Comparison of ENCODE assay signal across 32 cellular contexts in the genomic region with DNA sequence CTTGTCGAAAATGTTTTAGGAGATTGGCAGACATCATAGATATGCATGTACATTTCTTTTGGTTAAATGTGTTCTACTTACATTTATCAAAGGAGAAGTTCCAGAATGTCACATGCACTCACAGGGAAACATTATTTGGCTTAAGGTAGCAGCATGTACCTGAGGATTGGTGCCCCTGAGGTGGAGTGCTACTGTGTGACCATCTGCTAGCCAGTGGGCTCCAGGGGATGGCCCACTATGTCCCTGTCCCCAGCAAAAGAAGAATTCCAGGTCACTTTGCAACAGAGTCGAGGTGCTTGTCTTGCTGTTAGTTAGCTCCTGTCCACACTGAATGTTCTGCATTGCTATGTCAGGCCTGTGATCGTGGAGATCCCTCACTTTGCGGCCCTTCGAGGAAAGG.
"Had no signal": no experiment of that assay in that cellular context is flagged by ENCODE, and none has a peak within 500 bp of the region (broad histone marks: within the 10 kb centered on the region; RNA-seq: fewer than 3 reads in every experiment).

No MANE protein-coding gene starts in this region.

- H3K27me3 ChIP-seq: adrenal gland, body of pancreas, esophagus muscularis mucosa, gastrocnemius medialis, heart right ventricle, hepatocyte had no signal

- H2AFZ ChIP-seq: hepatocyte had no signal

- H3K27ac ChIP-seq: adrenal gland, body of pancreas, esophagus muscularis mucosa, foreskin keratinocyte, gastrocnemius medialis, heart right ventricle, hepatocyte had no signal

- H3K27ac Mint-ChIP-seq: activated CD4-positive, alpha-beta memory T cell treated with anti-CD3 and anti-CD28 coated beads for 36 hours; activated CD4-positive, alpha-beta T cell treated with anti-CD3 and anti-CD28 coated beads for 36 hours; activated CD4-positive, alpha-beta T cell treated with anti-CD3 and anti-CD28 coated beads, Interleukin-2, amount 10 ng/mL, durations not matched to agents 24 days and 14 days; activated CD8-positive, alpha-beta memory T cell treated with anti-CD3 and anti-CD28 coated beads, Interleukin-2, amount 10 ng/mL, durations not matched to agents 7 days and 5 days; activated CD8-positive, alpha-beta T cell treated with anti-CD3 and anti-CD28 coated beads, Interleukin-2, amount 10 ng/mL, durations not matched to agents 7 days and 5 days; activated naive CD4-positive, alpha-beta T cell treated with anti-CD3 and anti-CD28 coated beads for 36 hours; activated naive CD4-positive, alpha-beta T cell treated with anti-CD3 and anti-CD28 coated beads, Interleukin-2, amount 50 U/mL, for 24 hours; activated naive CD8-positive, alpha-beta T cell treated with anti-CD3 and anti-CD28 coated beads for 36 hours; activated naive CD8-positive, alpha-beta T cell treated with anti-CD3 and anti-CD28 coated beads, Interleukin-2, amount 50 U/mL, for 24 hours; activated T-helper 1 cell treated with anti-CD3 and anti-CD28 coated beads, Interleukin-12 subunit alpha, Interleukin-12 subunit beta, Interleukin-2, Interleukin-4 antibody, amounts not matched to agents 30 ng/mL and 10 ng/mL and 1 ng/mL, durations not matched to agents 14 hours and 24 hours and 36 hours; activated T-helper 2 cell treated with anti-CD3 and anti-CD28 coated beads, Interferon-gamma antibody, Interleukin-2, Interleukin-4, amounts not matched to agents 10 μg/mL and 5 μg/mL and 100 μg/mL, durations not matched to agents 14 hours and 24 hours and 36 hours; effector memory CD8-positive, alpha-beta T cell had no signal

- H3K79me2 ChIP-seq: hepatocyte had no signal

- H3K4me3 Mint-ChIP-seq: activated CD4-positive, alpha-beta memory T cell treated with anti-CD3 and anti-CD28 coated beads for 36 hours; activated CD4-positive, alpha-beta T cell treated with anti-CD3 and anti-CD28 coated beads for 36 hours; activated CD4-positive, alpha-beta T cell treated with anti-CD3 and anti-CD28 coated beads, Interleukin-2, amount 10 ng/mL, durations not matched to agents 24 days and 14 days; activated CD8-positive, alpha-beta memory T cell treated with anti-CD3 and anti-CD28 coated beads, Interleukin-2, amount 10 ng/mL, durations not matched to agents 7 days and 5 days; activated CD8-positive, alpha-beta T cell treated with anti-CD3 and anti-CD28 coated beads, Interleukin-2, amount 10 ng/mL, durations not matched to agents 7 days and 5 days; activated naive CD4-positive, alpha-beta T cell treated with anti-CD3 and anti-CD28 coated beads for 36 hours; activated naive CD4-positive, alpha-beta T cell treated with anti-CD3 and anti-CD28 coated beads, Interleukin-2, amount 50 U/mL, for 24 hours; activated naive CD8-positive, alpha-beta T cell treated with anti-CD3 and anti-CD28 coated beads for 36 hours; activated naive CD8-positive, alpha-beta T cell treated with anti-CD3 and anti-CD28 coated beads, Interleukin-2, amount 50 U/mL, for 24 hours; activated T-helper 1 cell treated with anti-CD3 and anti-CD28 coated beads, Interleukin-12 subunit alpha, Interleukin-12 subunit beta, Interleukin-2, Interleukin-4 antibody, amounts not matched to agents 30 ng/mL and 10 ng/mL and 1 ng/mL, durations not matched to agents 14 hours and 24 hours and 36 hours; effector memory CD8-positive, alpha-beta T cell had no signal

- H3K4me1 ChIP-seq: adrenal gland, body of pancreas, esophagus muscularis mucosa, foreskin keratinocyte, gastrocnemius medialis, heart right ventricle had no signal

- H3K36me3 Mint-ChIP-seq: activated CD4-positive, alpha-beta memory T cell treated with anti-CD3 and anti-CD28 coated beads for 36 hours; activated CD8-positive, alpha-beta memory T cell treated with anti-CD3 and anti-CD28 coated beads, Interleukin-2, amount 10 ng/mL, durations not matched to agents 7 days and 5 days; activated naive CD4-positive, alpha-beta T cell treated with anti-CD3 and anti-CD28 coated beads, Interleukin-2, amount 50 U/mL, for 24 hours; activated naive CD8-positive, alpha-beta T cell treated with anti-CD3 and anti-CD28 coated beads for 36 hours had no signal

- H3K27me3 Mint-ChIP-seq: activated naive CD4-positive, alpha-beta T cell treated with anti-CD3 and anti-CD28 coated beads, Interleukin-2, amount 50 U/mL, for 24 hours; activated naive CD8-positive, alpha-beta T cell treated with anti-CD3 and anti-CD28 coated beads for 36 hours had no signal

- H3K4me2 ChIP-seq: hepatocyte had no signal

- H3K9me3 Mint-ChIP-seq: activated CD4-positive, alpha-beta memory T cell treated with anti-CD3 and anti-CD28 coated beads for 36 hours; activated CD4-positive, alpha-beta T cell treated with anti-CD3 and anti-CD28 coated beads, Interleukin-2, amount 10 ng/mL, durations not matched to agents 24 days and 14 days; activated naive CD4-positive, alpha-beta T cell treated with anti-CD3 and anti-CD28 coated beads for 36 hours; activated naive CD4-positive, alpha-beta T cell treated with anti-CD3 and anti-CD28 coated beads, Interleukin-2, amount 50 U/mL, for 24 hours; activated naive CD8-positive, alpha-beta T cell treated with anti-CD3 and anti-CD28 coated beads for 36 hours; activated naive CD8-positive, alpha-beta T cell treated with anti-CD3 and anti-CD28 coated beads, Interleukin-2, amount 50 U/mL, for 24 hours; activated T-helper 1 cell treated with anti-CD3 and anti-CD28 coated beads, Interleukin-12 subunit alpha, Interleukin-12 subunit beta, Interleukin-2, Interleukin-4 antibody, amounts not matched to agents 30 ng/mL and 10 ng/mL and 1 ng/mL, durations not matched to agents 14 hours and 24 hours and 36 hours; activated T-helper 2 cell treated with anti-CD3 and anti-CD28 coated beads, Interferon-gamma antibody, Interleukin-2, Interleukin-4, amounts not matched to agents 10 μg/mL and 5 μg/mL and 100 μg/mL, durations not matched to agents 14 hours and 24 hours and 36 hours; effector memory CD8-positive, alpha-beta T cell had no signal

- H3K9me3 ChIP-seq: adrenal gland, body of pancreas, esophagus muscularis mucosa, gastrocnemius medialis, heart right ventricle had no signal

- ATAC-seq: activated CD4-positive, alpha-beta T cell treated with anti-CD3 and anti-CD28 coated beads for 36 hours; activated CD8-positive, alpha-beta memory T cell treated with anti-CD3 and anti-CD28 coated beads, Interleukin-2, amount 10 ng/mL, durations not matched to agents 7 days and 5 days; activated CD8-positive, alpha-beta T cell treated with anti-CD3 and anti-CD28 coated beads, Interleukin-2, amount 10 ng/mL, durations not matched to agents 7 days and 5 days; activated naive CD8-positive, alpha-beta T cell treated with anti-CD3 and anti-CD28 coated beads, Interleukin-2, amount 50 U/mL, for 24 hours; body of pancreas; effector memory CD8-positive, alpha-beta T cell; foreskin keratinocyte; gastrocnemius medialis; heart right ventricle had no signal

- DNase-seq: activated CD4-positive, alpha-beta memory T cell treated with anti-CD3 and anti-CD28 coated beads for 36 hours; activated CD4-positive, alpha-beta T cell treated with anti-CD3 and anti-CD28 coated beads for 36 hours; activated CD4-positive, alpha-beta T cell treated with anti-CD3 and anti-CD28 coated beads, Interleukin-2, amount 10 ng/mL, durations not matched to agents 24 days and 14 days; activated CD4-positive, CD25-positive, alpha-beta regulatory T cell; activated CD4-positive, CD25-positive, alpha-beta regulatory T cell treated with anti-CD3 and anti-CD28 coated beads, Interleukin-2, amount 50 U/mL, for 72 hours; activated CD8-positive, alpha-beta memory T cell treated with anti-CD3 and anti-CD28 coated beads, Interleukin-2, amount 10 ng/mL, durations not matched to agents 7 days and 5 days; activated CD8-positive, alpha-beta memory T cell treated with anti-CD3 and anti-CD28 coated beads, Interleukin-2, amount 50 U/mL, for 4 hours; activated CD8-positive, alpha-beta T cell treated with anti-CD3 and anti-CD28 coated beads, Interleukin-2, amount 10 ng/mL, durations not matched to agents 7 days and 5 days; activated effector memory CD4-positive, alpha-beta T cell treated with anti-CD3 and anti-CD28 coated beads, Interleukin-2, amount 50 U/mL, for 16 hours; activated naive CD4-positive, alpha-beta T cell treated with anti-CD3 and anti-CD28 coated beads for 36 hours; activated naive CD8-positive, alpha-beta T cell treated with anti-CD3 and anti-CD28 coated beads for 36 hours; activated naive CD8-positive, alpha-beta T cell treated with anti-CD3 and anti-CD28 coated beads, Interleukin-2, amount 50 U/mL, for 24 hours; activated T-cell treated with anti-CD3 and anti-CD28 coated beads, Interleukin-2, amount 50 U/mL, for 1 hour; activated T-cell treated with anti-CD3 and anti-CD28 coated beads, Interleukin-2, amount 50 U/mL, for 48 hours; adrenal gland; amygdala; aorta; body of pancreas; cortex of kidney; dermis blood vessel endothelial cell; effector CD4-positive, alpha-beta T cell; effector memory CD8-positive, alpha-beta T cell; erythroblast; foreskin keratinocyte; gastrocnemius medialis; heart right ventricle; T-helper 2 cell had no signal

- H3K4me1 Mint-ChIP-seq: activated CD4-positive, alpha-beta T cell treated with anti-CD3 and anti-CD28 coated beads for 36 hours; activated CD4-positive, alpha-beta T cell treated with anti-CD3 and anti-CD28 coated beads, Interleukin-2, amount 10 ng/mL, durations not matched to agents 24 days and 14 days; activated naive CD4-positive, alpha-beta T cell treated with anti-CD3 and anti-CD28 coated beads, Interleukin-2, amount 50 U/mL, for 24 hours; activated naive CD8-positive, alpha-beta T cell treated with anti-CD3 and anti-CD28 coated beads for 36 hours; activated naive CD8-positive, alpha-beta T cell treated with anti-CD3 and anti-CD28 coated beads, Interleukin-2, amount 50 U/mL, for 24 hours had no signal
